1 cellular context compared by ENCODE assay signal in the genomic region with DNA sequence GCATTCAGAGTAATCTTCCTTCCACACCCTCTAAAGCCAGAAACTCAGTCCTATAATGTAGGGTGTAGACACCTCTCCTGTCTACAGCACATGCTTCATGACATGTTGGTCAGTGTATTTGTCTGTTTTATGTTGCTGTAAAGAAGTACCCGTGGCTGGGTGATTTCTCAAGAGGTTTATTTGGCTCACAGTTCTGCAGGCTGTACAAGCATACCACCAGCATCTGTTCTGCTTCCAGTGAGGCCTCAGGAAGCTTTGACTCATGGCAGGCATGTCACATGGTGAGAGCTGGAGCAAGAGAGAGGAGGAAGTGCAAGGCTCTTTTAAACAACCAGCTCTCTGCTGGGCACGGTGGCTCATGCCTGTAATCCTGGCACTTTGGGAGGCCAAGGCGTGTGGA.
TF ChIP-seq lines count a peak whose summit lies in the region.

No MANE protein-coding gene starts in this region.

TF ChIP-seq in K562, 482 proteins besides CTCF, POLR2A, EP300 and RAD21:
- TF ChIP-seq, protein P1, sequence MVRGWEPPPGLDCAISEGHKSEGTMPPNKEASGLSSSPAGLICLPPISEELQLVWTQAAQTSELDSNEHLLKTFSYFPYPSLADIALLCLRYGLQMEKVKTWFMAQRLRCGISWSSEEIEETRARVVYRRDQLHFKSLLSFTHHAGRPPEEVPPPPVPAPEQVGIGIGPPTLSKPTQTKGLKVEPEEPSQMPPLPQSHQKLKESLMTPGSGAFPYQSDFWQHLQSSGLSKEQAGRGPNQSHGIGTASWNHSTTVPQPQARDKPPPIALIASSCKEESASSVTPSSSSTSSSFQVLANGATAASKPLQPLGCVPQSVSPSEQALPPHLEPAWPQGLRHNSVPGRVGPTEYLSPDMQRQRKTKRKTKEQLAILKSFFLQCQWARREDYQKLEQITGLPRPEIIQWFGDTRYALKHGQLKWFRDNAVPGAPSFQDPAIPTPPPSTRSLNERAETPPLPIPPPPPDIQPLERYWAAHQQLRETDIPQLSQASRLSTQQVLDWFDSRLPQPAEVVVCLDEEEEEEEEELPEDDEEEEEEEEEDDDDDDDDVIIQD (CRISPR knock-in tag; IDR thresholded peaks at IDR 0.05), result no peak
- TF ChIP-seq, protein P2, sequence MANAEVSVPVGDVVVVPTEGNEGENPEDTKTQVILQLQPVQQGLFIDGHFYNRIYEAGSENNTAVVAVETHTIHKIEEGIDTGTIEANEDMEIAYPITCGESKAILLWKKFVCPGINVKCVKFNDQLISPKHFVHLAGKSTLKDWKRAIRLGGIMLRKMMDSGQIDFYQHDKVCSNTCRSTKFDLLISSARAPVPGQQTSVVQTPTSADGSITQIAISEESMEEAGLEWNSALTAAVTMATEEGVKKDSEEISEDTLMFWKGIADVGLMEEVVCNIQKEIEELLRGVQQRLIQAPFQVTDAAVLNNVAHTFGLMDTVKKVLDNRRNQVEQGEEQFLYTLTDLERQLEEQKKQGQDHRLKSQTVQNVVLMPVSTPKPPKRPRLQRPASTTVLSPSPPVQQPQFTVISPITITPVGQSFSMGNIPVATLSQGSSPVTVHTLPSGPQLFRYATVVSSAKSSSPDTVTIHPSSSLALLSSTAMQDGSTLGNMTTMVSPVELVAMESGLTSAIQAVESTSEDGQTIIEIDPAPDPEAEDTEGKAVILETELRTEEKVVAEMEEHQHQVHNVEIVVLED (CRISPR knock-in tag; IDR thresholded peaks at IDR 0.05), result no peak
- peak in 1 of 2 experiments; percentile 57; a peak in 1 of 3 replicates for TF ChIP-seq CBX3 (IDR thresholded peaks at IDR 0.05; ENCODE audit: borderline replicate concordance in 1 of 2, low read length in 2 of 2)
- TF ChIP-seq ZNF316 (IDR thresholded peaks at IDR 0.05), result peak; percentile 73
- TF ChIP-seq ZBTB17 (CRISPR knock-in tag; IDR thresholded peaks at IDR 0.05), result 0 out of 2 replicates have a peak, but pooled peaks have one; percentile 1
- TF ChIP-seq TRIM24 (IDR thresholded peaks at IDR 0.05), result peak in 1 of 2 experiments; percentile 69; a peak in 2 of 4 replicates
- no peak for TF ChIP-seq ZNF584 (CRISPR knock-in tag; IDR thresholded peaks at IDR 0.05; ENCODE audit: low read depth)
- TF ChIP-seq ZNF766 (CRISPR knock-in tag; conservative IDR thresholded peaks at IDR 0.05), result peak; percentile 98
- TF ChIP-seq CBX1 (IDR thresholded peaks at IDR 0.05; ENCODE audit: low read depth), result 0 out of 2 replicates have a peak, but pooled peaks have one; percentile 17
- no peak for TF ChIP-seq MEF2A (IDR thresholded peaks at IDR 0.05; ENCODE audit: control insufficient read depth, low read depth, low read length)
- TF ChIP-seq TRIM28 (IDR thresholded peaks at IDR 0.05), result peak; percentile 78
- TF ChIP-seq, protein P3, sequence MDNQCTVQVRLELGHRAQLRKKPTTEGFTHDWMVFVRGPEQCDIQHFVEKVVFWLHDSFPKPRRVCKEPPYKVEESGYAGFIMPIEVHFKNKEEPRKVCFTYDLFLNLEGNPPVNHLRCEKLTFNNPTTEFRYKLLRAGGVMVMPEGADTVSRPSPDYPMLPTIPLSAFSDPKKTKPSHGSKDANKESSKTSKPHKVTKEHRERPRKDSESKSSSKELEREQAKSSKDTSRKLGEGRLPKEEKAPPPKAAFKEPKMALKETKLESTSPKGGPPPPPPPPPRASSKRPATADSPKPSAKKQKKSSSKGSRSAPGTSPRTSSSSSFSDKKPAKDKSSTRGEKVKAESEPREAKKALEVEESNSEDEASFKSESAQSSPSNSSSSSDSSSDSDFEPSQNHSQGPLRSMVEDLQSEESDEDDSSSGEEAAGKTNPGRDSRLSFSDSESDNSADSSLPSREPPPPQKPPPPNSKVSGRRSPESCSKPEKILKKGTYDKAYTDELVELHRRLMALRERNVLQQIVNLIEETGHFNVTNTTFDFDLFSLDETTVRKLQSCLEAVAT (IDR thresholded peaks at IDR 0.05), result 0 out of 4 replicates have a peak, but pooled peaks of 1 of the 2 experiments have one; percentile 12
- TF ChIP-seq MEIS2 (IDR thresholded peaks at IDR 0.05; ENCODE audit: partially characterized antibody), result no peak
